In the genomic region with DNA sequence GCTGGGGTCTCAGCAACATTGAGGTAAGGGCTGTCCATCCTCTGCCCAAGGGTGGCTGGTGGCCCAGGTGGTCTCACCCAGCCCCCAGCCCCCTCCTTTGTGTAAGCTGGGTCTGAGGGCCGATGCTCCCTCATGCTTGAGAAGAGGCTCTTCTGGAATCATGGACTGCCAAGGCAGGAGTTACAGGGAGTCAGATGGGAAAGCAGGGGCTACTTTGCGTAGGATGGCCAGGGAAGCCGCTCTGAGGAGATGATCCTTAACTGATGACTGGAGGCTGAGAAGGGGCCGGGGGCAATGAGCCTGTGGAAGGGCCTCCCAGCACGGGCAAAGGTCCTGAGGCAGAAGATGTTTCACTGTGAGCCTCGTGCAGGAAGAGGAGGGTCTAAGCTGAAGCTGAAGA, we compare ENCODE assay signal across 10 cellular contexts. TPM values are rescaled to one million over a fixed set of nuclear protein-coding genes. Genes with fewer than 3 reads are reported as not detected.
"Had no signal": no experiment of that assay in that cellular context is flagged by ENCODE, and none has a peak within 500 bp of the region (broad histone marks: within the 10 kb centered on the region; RNA-seq: fewer than 3 reads in every experiment).

No MANE protein-coding gene starts in this region.

- H3K9me3 ChIP-seq: HAP-1 had no signal

- DNase-seq: GM23248, GOT3, H7, H9, HCEC 1CT, HFFc6 had no signal

- H3K36me3 ChIP-seq: HAP-1 had no signal

- H3K27ac Mint-ChIP-seq: GM23338, HFFc6 had no signal

- H3K4me2 ChIP-seq: GM23338 had no signal

- H3K4me1 ChIP-seq: HAP-1 had no signal

- H3K4me3 Mint-ChIP-seq: GM23338, H9, HFFc6 had no signal

- H3K4me3 ChIP-seq: GM23248, GM23338, HAP-1 had no signal

- H3K9ac ChIP-seq: GM23248 had no signal

- H3K4me1 Mint-ChIP-seq: GM23338 had no signal

- H3K27ac ChIP-seq: GM23248 had no signal

- H2AFZ ChIP-seq: GM23248, GM23338 had no signal

- ATAC-seq: GM23338, HCT116 had no signal

RNA-seq across cellular contexts. Expression of a gene that starts 23.7 kb away (rescaled TPM):
- total RNA-seq: GM23248, H1, HFFc6 had no signal
- polyA plus RNA-seq: GM23248, GM23338, H1 had no signal
